8 cellular contexts compared by ENCODE assay signal in genomic region chr2:209579236-209579749, GRCh38.
DNase-seq lines count a peak whose midpoint lies in the region; ATAC-seq and TF ChIP-seq lines count a peak whose summit lies in the region.

No MANE protein-coding gene starts in this region.

- H3K36me3 Mint-ChIP-seq in activated T-helper 2 cell treated with anti-CD3 and anti-CD28 coated beads, Interferon-gamma antibody, Interleukin-2, Interleukin-4, amounts not matched to agents 10 μg/mL and 5 μg/mL and 100 μg/mL, durations not matched to agents 14 hours and 24 hours and 36 hours (ENCODE audit: low read depth): no peaks in the 10 kb centered on the region

- peak overlapping the region; percentile 60 for H3K4me3 Mint-ChIP-seq in activated T-helper 2 cell treated with anti-CD3 and anti-CD28 coated beads, Interferon-gamma antibody, Interleukin-2, Interleukin-4, amounts not matched to agents 10 μg/mL and 5 μg/mL and 100 μg/mL, durations not matched to agents 14 hours and 24 hours and 36 hours (ENCODE audit: low read depth)

- no peak overlapping the region for H3K27ac Mint-ChIP-seq in activated T-helper 2 cell treated with anti-CD3 and anti-CD28 coated beads, Interferon-gamma antibody, Interleukin-2, Interleukin-4, amounts not matched to agents 10 μg/mL and 5 μg/mL and 100 μg/mL, durations not matched to agents 14 hours and 24 hours and 36 hours

- peaks cover 5% of the 10 kb centered on the region for H3K27me3 Mint-ChIP-seq in activated T-helper 2 cell treated with anti-CD3 and anti-CD28 coated beads, Interferon-gamma antibody, Interleukin-2, Interleukin-4, amounts not matched to agents 10 μg/mL and 5 μg/mL and 100 μg/mL, durations not matched to agents 14 hours and 24 hours and 36 hours (ENCODE audit: low read depth)

- intact Hi-C loops in activated T-helper 2 cell treated with anti-CD3 and anti-CD28 coated beads, Interferon-gamma antibody, Interleukin-2, Interleukin-4, amounts not matched to agents 10 μg/mL and 5 μg/mL and 100 μg/mL, durations not matched to agents 14 hours and 24 hours and 36 hours (cut with micrococcal nuclease): loop anchor here (5.0 to 10.0 kb wide), 2 partner anchors 152 to 1174 kb away; partner anchors contain the start of gene PTH2R
- intact Hi-C loops in left colon (cut with DNase I, micrococcal nuclease): loop anchor here in 1 of 2 donors (10.0 kb wide), 1 partner anchor 244 kb away; no protein-coding TSS in a partner anchor

- H3K4me1 Mint-ChIP-seq in activated T-helper 2 cell treated with anti-CD3 and anti-CD28 coated beads, Interferon-gamma antibody, Interleukin-2, Interleukin-4, amounts not matched to agents 10 μg/mL and 5 μg/mL and 100 μg/mL, durations not matched to agents 14 hours and 24 hours and 36 hours (ENCODE audit: low read depth): peaks cover 2% of the 10 kb centered on the region

- peak overlapping the region; percentile 14 for H3K4me3 ChIP-seq in AG09309 (ENCODE audit: control insufficient read depth, low read depth, low read length)

- no peak for TF ChIP-seq CTCF in AG09309 (IDR thresholded peaks at IDR 0.05; ENCODE audit: control insufficient read depth, insufficient read depth, low read depth, low read length, missing control alignments)

- DNase-seq in AG09309 (ENCODE audit: low read depth) (no peak), LHCN-M2 (ENCODE audit: low read depth) (peak; percentile 5), iris pigment epithelial cell (ENCODE audit: low read depth) (peak; percentile 18), left colon (no peak)
- no peak for DNase-seq in activated T-helper 2 cell treated with anti-CD3 and anti-CD28 coated beads, Interferon-gamma antibody, Interleukin-2, Interleukin-4, amounts not matched to agents 10 μg/mL and 5 μg/mL and 100 μg/mL, durations not matched to agents 14 hours and 24 hours and 36 hours (ENCODE audit: low spot score)
- DNase-seq in stimulated activated CD4-positive, alpha-beta T cell treated with anti-CD3 and anti-CD28 coated beads, Interleukin-15, amount 100 ng/mL, for 24 hours: no peak

- no peak for ATAC-seq in left colon
- no peak for ATAC-seq in HG02588 (IDR thresholded peaks at IDR 0.05; ENCODE audit: unreplicated experiment)

- H3K9me3 Mint-ChIP-seq in activated T-helper 2 cell treated with anti-CD3 and anti-CD28 coated beads, Interferon-gamma antibody, Interleukin-2, Interleukin-4, amounts not matched to agents 10 μg/mL and 5 μg/mL and 100 μg/mL, durations not matched to agents 14 hours and 24 hours and 36 hours: no peaks in the 10 kb centered on the region

- peak overlapping the region; percentile 66 for H3K27ac ChIP-seq in temporal lobe (ENCODE audit: low read depth, low read length)

Comparison
In these comparisons a context has a peak if more than half of its experiments do, and no peak if none do; other contexts are left out.
1. DNase-seq: peak in LHCN-M2 (single experiment) and iris pigment epithelial cell (single experiment); none in AG09309 (single experiment), activated T-helper 2 cell treated with anti-CD3 and anti-CD28 coated beads, Interferon-gamma antibody, Interleukin-2, Interleukin-4, amounts not matched to agents 10 μg/mL and 5 μg/mL and 100 μg/mL, durations not matched to agents 14 hours and 24 hours and 36 hours (single experiment), left colon (0 of 2) and stimulated activated CD4-positive, alpha-beta T cell treated with anti-CD3 and anti-CD28 coated beads, Interleukin-15, amount 100 ng/mL, for 24 hours (single experiment).